14 cellular contexts compared by ENCODE assay signal in the genomic region with DNA sequence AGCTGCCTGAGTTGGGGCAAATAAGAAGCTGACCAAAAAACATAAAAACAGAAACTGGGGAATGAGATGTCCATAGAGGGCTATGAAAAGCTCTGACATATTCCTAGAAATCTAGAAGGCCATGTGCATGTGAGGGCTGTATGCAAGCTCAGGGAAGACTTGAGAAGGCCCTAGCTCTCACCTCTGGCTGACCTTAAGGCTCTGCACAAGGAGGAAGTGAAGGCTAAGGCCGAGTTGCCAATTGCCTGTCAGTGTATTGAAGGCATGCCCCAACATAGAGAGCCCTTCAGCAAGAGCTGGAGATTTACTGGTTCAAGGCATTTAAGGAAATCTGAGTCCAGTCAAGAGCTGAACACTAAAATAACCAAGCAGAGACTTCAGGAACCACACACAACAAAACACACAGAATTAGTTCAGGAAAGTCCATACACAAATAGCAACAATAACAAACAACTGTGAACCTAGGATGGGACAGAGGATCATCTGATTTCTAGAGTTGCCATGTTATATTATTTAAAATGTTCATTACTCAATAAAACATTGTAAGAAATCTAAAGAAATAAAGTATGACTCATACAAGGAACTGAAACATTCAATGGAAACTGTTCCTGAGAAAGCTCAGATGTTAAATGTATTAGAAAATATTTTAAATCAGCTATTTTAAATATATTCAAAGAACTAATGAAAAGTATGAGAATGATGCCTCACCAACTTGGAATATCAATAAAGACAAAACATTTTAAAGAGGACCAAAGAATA.
A peak's percentile ranks its signal among the peaks of the same experiment; 100 is the strongest.
DNase-seq lines count a peak whose midpoint lies in the region; ATAC-seq and TF ChIP-seq lines count a peak whose summit lies in the region.
"Had no signal": no experiment of that assay in that cellular context is flagged by ENCODE, and none has a peak within 500 bp of the region (broad histone marks: within the 10 kb centered on the region; RNA-seq: fewer than 3 reads in every experiment).

No MANE protein-coding gene starts in this region.

- H3K27ac Mint-ChIP-seq in CD14-positive monocyte, result peak overlapping the region; percentile 93 to 99 (median 96)
- H3K27ac Mint-ChIP-seq in activated naive CD8-positive, alpha-beta T cell, result peak overlapping the region; percentile 83

- H3K9ac ChIP-seq in mesenchymal stem cell (ENCODE audit: low read length), result no peak overlapping the region
- H3K9ac ChIP-seq: KMS-11 had no signal

- no peak for ATAC-seq in GM19467 (IDR thresholded peaks at IDR 0.05; ENCODE audit: unreplicated experiment)

- peak overlapping the region; percentile 96 for H2AK5ac ChIP-seq in mesenchymal stem cell (ENCODE audit: low read length, severe bottlenecking)

- peaks cover 23% of the 10 kb centered on the region for H3K9me3 ChIP-seq in mesenchymal stem cell (ENCODE audit: control insufficient read depth, low read length)
- H3K9me3 ChIP-seq: breast epithelium had no signal

- no peak overlapping the region for H3K4me2 ChIP-seq in mesenchymal stem cell (ENCODE audit: low read length, poor library complexity, severe bottlenecking)
- H3K4me2 ChIP-seq: KMS-11 had no signal

- peak overlapping the region in 1 of 2 experiments; percentile 71 for H3K18ac ChIP-seq in mesenchymal stem cell (ENCODE audit: low read depth in 1 of 2, low read length in 2 of 2)

- intact Hi-C loops in CD14-positive monocyte (cut with micrococcal nuclease), result loop anchor here in 1 of 2 donors (10.0 kb wide), 2 partner anchors 55 to 115 kb away; no protein-coding TSS in a partner anchor

- no peaks in the 10 kb centered on the region for H3K27me3 Mint-ChIP-seq in CD14-positive monocyte (ENCODE audit: low read depth in 3 of 3)
- H3K27me3 Mint-ChIP-seq in activated naive CD8-positive, alpha-beta T cell, result no peaks in the 10 kb centered on the region

- no peaks in the 10 kb centered on the region for H3K27me3 ChIP-seq in mesenchymal stem cell (ENCODE audit: control insufficient read depth in 1 of 2, insufficient read depth in 1 of 2, low read length in 2 of 2)
- H3K27me3 ChIP-seq: breast epithelium had no signal

- H3K14ac ChIP-seq in mesenchymal stem cell (ENCODE audit: low read length in 2 of 2), result no peak overlapping the region

- no peak overlapping the region for H4K8ac ChIP-seq in mesenchymal stem cell (ENCODE audit: low read length)

- H3K4me3 Mint-ChIP-seq in CD14-positive monocyte, result peak overlapping the region in 1 of 2 donors; percentile 31
- no peak overlapping the region for H3K4me3 Mint-ChIP-seq in activated naive CD8-positive, alpha-beta T cell

- peaks cover 9% of the 10 kb centered on the region for H3K4me1 ChIP-seq in mesenchymal stem cell (ENCODE audit: control insufficient read depth, insufficient read depth, low read depth, low read length)

- H3K23ac ChIP-seq in mesenchymal stem cell (ENCODE audit: low read length in 2 of 2), result no peak overlapping the region

- H3K4ac ChIP-seq in mesenchymal stem cell (ENCODE audit: low read depth in 1 of 2, low read length in 2 of 2), result peak overlapping the region in 1 of 2 experiments; percentile 24

- no peak overlapping the region for H2AFZ ChIP-seq in mesenchymal stem cell (ENCODE audit: low read depth, low read length)

- no peaks in the 10 kb centered on the region for H3K79me1 ChIP-seq in mesenchymal stem cell (replicated peaks; ENCODE audit: low read length, poor library complexity, severe bottlenecking)

- H3K36me3 Mint-ChIP-seq in CD14-positive monocyte, result peaks cover 0 to 5% of the 10 kb centered on the region in 2 donors
- H3K36me3 Mint-ChIP-seq in activated naive CD8-positive, alpha-beta T cell, result peaks cover 23% of the 10 kb centered on the region

- no peak overlapping the region for H2BK120ac ChIP-seq in mesenchymal stem cell (ENCODE audit: low read depth, low read length)

- H4K91ac ChIP-seq in mesenchymal stem cell (ENCODE audit: low read length), result no peak overlapping the region

- TF ChIP-seq CTCF in CD14-positive monocyte (IDR thresholded peaks at IDR 0.05), result no peak

- peak overlapping the region; percentile 45 to 55 for H2BK12ac ChIP-seq in mesenchymal stem cell (ENCODE audit: low read length in 2 of 2)

- H3K4me1 Mint-ChIP-seq in CD14-positive monocyte, result peaks cover 58% of the 10 kb centered on the region
- H3K4me1 Mint-ChIP-seq in activated naive CD8-positive, alpha-beta T cell (ENCODE audit: low read depth), result peaks cover 34% of the 10 kb centered on the region

- no peak overlapping the region for H2BK5ac ChIP-seq in mesenchymal stem cell (ENCODE audit: low read depth, low read length, poor library complexity, severe bottlenecking)

- no peak overlapping the region for H2BK15ac ChIP-seq in mesenchymal stem cell (ENCODE audit: low read depth, poor library complexity, severe bottlenecking)

- no peak overlapping the region for H3K27ac ChIP-seq in mesenchymal stem cell (ENCODE audit: low read length, poor library complexity, severe bottlenecking)
- H3K27ac ChIP-seq: breast epithelium, KMS-11 had no signal

- H3K9me3 Mint-ChIP-seq in CD14-positive monocyte, result peaks cover 0 to 5% (median 2%) of the 10 kb centered on the region in 7 donors
- H3K9me3 Mint-ChIP-seq in activated naive CD8-positive, alpha-beta T cell (ENCODE audit: low read depth), result peaks cover 13% of the 10 kb centered on the region

- no peak overlapping the region for H3K4me3 ChIP-seq in mesenchymal stem cell (ENCODE audit: insufficient read depth in 1 of 2, low read depth in 1 of 2, low read length in 2 of 2)
- H3K4me3 ChIP-seq: breast epithelium had no signal

- no peaks in the 10 kb centered on the region for H3K36me3 ChIP-seq in mesenchymal stem cell (ENCODE audit: control insufficient read depth in 1 of 2, insufficient read depth in 2 of 2, low read depth in 1 of 2, low read length in 2 of 2)
- H3K36me3 ChIP-seq: breast epithelium had no signal

- DNase-seq in CD14-positive monocyte (ENCODE audit: low spot score) (peak; percentile 81), HCEC 1CT (peak; percentile 3), mesenchymal stem cell (no peak), GM19240 (ENCODE audit: insufficient read length, low spot score) (no peak), NCI-H345 (lab: John Stamatoyannopoulos, UW) (no peak), SW480 (ENCODE audit: low spot score) (no peak)
- DNase-seq: activated gamma-delta T cell treated with Interleukin-2 at 50 U/mL for 16 hours, glutamatergic neuron, NCI-H187 treated with DMSO at 0.1 percent for 48 hours, NCI-H524 treated with DMSO at 0.1 percent for 48 hours had no signal

- WGBS in mesenchymal stem cell, result 71% methylated on average over 1 of the region's 1 CpG

Comparison
In these comparisons a context has a peak if more than half of its experiments do, and no peak if none do; other contexts are left out.
1. DNase-seq: peak in CD14-positive monocyte (single experiment) and HCEC 1CT (single experiment); none in mesenchymal stem cell (single experiment), GM19240 (single experiment), NCI-H345 (single experiment) and SW480 (single experiment).